ENCODE assay signal across 18 cellular contexts in the genomic region with DNA sequence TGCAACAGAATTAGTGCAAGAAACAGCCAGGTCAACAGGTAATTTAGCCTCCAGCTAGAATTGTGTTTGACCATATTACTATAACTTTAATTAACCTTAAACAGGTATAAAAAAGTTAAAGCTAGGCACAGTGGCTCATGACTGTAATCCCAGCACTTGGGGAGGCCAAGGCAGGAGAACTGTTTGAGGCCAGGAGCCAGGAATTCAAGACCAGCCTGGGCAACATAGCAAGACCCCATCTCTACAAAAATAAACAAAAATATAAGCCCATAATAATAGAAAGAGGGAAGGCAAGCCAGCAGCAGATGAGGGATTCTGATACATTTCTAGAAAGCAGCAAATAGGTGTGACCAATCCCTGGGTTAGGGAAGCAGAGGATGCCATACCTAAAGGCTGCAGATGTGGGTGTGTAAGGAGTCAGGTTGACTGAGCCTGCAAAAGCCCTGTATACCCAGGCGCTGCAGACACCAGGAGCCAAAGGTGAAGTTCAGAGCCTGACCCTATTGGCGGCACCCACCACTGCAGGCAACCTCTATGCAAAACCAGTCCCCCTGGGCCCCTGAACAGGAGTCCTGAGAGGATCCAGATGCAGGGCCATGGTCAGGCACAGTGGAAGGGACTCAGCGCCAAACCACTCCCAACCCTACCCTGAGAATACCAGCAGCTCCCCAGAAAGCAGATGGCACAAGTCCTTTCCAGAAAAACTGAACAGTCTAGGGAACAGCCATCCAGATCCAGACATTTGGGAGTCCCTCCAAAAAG. TPM values are rescaled to one million over a fixed set of nuclear protein-coding genes. Genes with fewer than 3 reads are reported as not detected.
DNase-seq lines count a peak whose midpoint lies in the region; ATAC-seq and TF ChIP-seq lines count a peak whose summit lies in the region.
"Had no signal": no experiment of that assay in that cellular context is flagged by ENCODE, and none has a peak within 500 bp of the region (broad histone marks: within the 10 kb centered on the region; RNA-seq: fewer than 3 reads in every experiment).

No MANE protein-coding gene starts in this region.

- CTCF ChIA-PET in RWPE1 (lab: Yijun Ruan, JAX) = interaction anchor here (0.6 kb wide), 2 partner anchors 11 to 364 kb away, joined by 3 to 5 read pairs; no protein-coding TSS in a partner anchor
- CTCF ChIA-PET in PC-9 (lab: Charles Lee) = no interaction called here

- H3K27me3 ChIP-seq in OCI-LY1 (ENCODE audit: insufficient read depth, low read length) (no peaks in the 10 kb centered on the region), PC-9 (ENCODE audit: insufficient read depth, low read depth) (no peaks in the 10 kb centered on the region)
- H3K27me3 ChIP-seq: BE2C had no signal

- no peaks in the 10 kb centered on the region for H3F3A ChIP-seq in OCI-LY1 (ENCODE audit: insufficient read depth, low read length)
- no peaks in the 10 kb centered on the region for H3F3A ChIP-seq in PC-9 (ENCODE audit: insufficient read depth, low read depth)

- ATAC-seq in Right ventricle myocardium inferior = peak; percentile 19
- no peak for ATAC-seq in Right ventricle myocardium superior (ENCODE audit: poor library complexity)
- ATAC-seq: SK-N-SH treated with all-trans-retinoic acid at 6 μM for 48 hours had no signal

- H3K79me2 ChIP-seq in OCI-LY1 (ENCODE audit: insufficient read depth, low read length) (no peaks in the 10 kb centered on the region), PC-9 (ENCODE audit: low read depth) (no peaks in the 10 kb centered on the region)

- DNase-seq in Right ventricle myocardium inferior (ENCODE audit: missing footprints) (no peak), Right ventricle myocardium superior (no peak), cerebellar cortex (ENCODE audit: low spot score) (peak; percentile 21), RWPE1 (ENCODE audit: low spot score) (no peak), PC-9 (no peak), 8988T (no peak)
- DNase-seq: BE2C, DMS79, GM23248, MV-4-11, NCI-H1105 treated with DMSO at 0.1 percent for 48 hours, NCI-H2081, NCI-H2171, SIG-M5 had no signal

- H3K36me3 ChIP-seq in OCI-LY1 (ENCODE audit: insufficient read depth, low read length) = peaks cover 97% of the 10 kb centered on the region
- H3K36me3 ChIP-seq in PC-9 (ENCODE audit: low read depth) = no peaks in the 10 kb centered on the region; the same call in 1 of the 2 replicates

- TF ChIP-seq CTCF in OCI-LY1 (IDR thresholded peaks at IDR 0.05; ENCODE audit: low read length) (no peak), RWPE1 (conservative IDR thresholded peaks at IDR 0.05; ENCODE audit: low read depth) (no peak), PC-9 (conservative IDR thresholded peaks at IDR 0.05) (no peak)

- H3K9me3 ChIP-seq in OCI-LY1 (ENCODE audit: low read length) (no peaks in the 10 kb centered on the region), PC-9 (ENCODE audit: insufficient read depth, low read depth) (no peaks in the 10 kb centered on the region)
- H3K9me3 ChIP-seq: BE2C, HAP-1 had no signal

- peaks cover 32% of the 10 kb centered on the region for H3K4me1 ChIP-seq in OCI-LY1 (ENCODE audit: insufficient read depth, low read length, severe bottlenecking)
- no peaks in the 10 kb centered on the region for H3K4me1 ChIP-seq in PC-9 (replicated peaks; ENCODE audit: insufficient read depth)
- H3K4me1 ChIP-seq: HAP-1 had no signal

- H3K4me2 ChIP-seq in OCI-LY1 (ENCODE audit: low read length) (no peak overlapping the region), PC-9 (no peak overlapping the region)
- H3K4me2 ChIP-seq: KMS-11 had no signal

- BruUV-seq in PC-9 (replicated peaks; lab: Mats Ljungman, UMichigan) = no TSS peak

- H3K27ac ChIP-seq in OCI-LY1 (ENCODE audit: low read depth, low read length, poor library complexity, severe bottlenecking) (peak overlapping the region; percentile 15), RWPE1 (no peak overlapping the region), PC-9 (no peak overlapping the region)
- H3K27ac ChIP-seq: GM23248, KMS-11 had no signal

- H4K20me1 ChIP-seq in OCI-LY1 (ENCODE audit: insufficient read depth, low read length) (no peaks in the 10 kb centered on the region), PC-9 (ENCODE audit: insufficient read depth) (no peaks in the 10 kb centered on the region)

- H3K9me2 ChIP-seq in OCI-LY1 (ENCODE audit: low read depth, low read length) = no peaks in the 10 kb centered on the region
- no peaks in the 10 kb centered on the region for H3K9me2 ChIP-seq in PC-9 (ENCODE audit: insufficient read depth)

- H3K9ac ChIP-seq in OCI-LY1 (ENCODE audit: low read length) = no peak overlapping the region
- H3K9ac ChIP-seq: GM23248, KMS-11 had no signal

- H2AFZ ChIP-seq in OCI-LY1 (ENCODE audit: low read length) (no peak overlapping the region), PC-9 (no peak overlapping the region)
- H2AFZ ChIP-seq: GM23248 had no signal

- H3K4me3 ChIP-seq in OCI-LY1 (ENCODE audit: low read depth, low read length, poor library complexity, severe bottlenecking) (no peak overlapping the region), PC-9 (no peak overlapping the region)
- H3K4me3 ChIP-seq: GM23248, HAP-1 had no signal

- POLR2A ChIA-PET in RWPE1 (lab: Yijun Ruan, JAX; ENCODE audit: low non-redundant PET) = no interaction called here
- POLR2A ChIA-PET in PC-9 (lab: Charles Lee; ENCODE audit: unreplicated experiment) = no interaction called here

- intact Hi-C loops in Right ventricle myocardium inferior (cut with DNase I) = no loop called here
- intact Hi-C loops in Right ventricle myocardium superior (cut with DNase I) = no loop called here
- intact Hi-C loops in PC-9 (cut with micrococcal nuclease; ENCODE audit: unreplicated experiment) = no loop called here

RNA-seq across cellular contexts. Expression of a gene that starts 19.3 kb away (rescaled TPM):
- 61.0 TPM for total RNA-seq in Right ventricle myocardium inferior
- 57.9 TPM for total RNA-seq in Right ventricle myocardium superior
- 69.0 and 92.3 TPM in 2 replicates for total RNA-seq in PC-9 (2021)

RNA-seq across cellular contexts. Expression of a gene that starts 37.5 kb away (rescaled TPM):
- 56.9 TPM for total RNA-seq in Right ventricle myocardium inferior
- total RNA-seq in Right ventricle myocardium superior = 57.0 TPM
- 57.8 and 69.6 TPM in 2 replicates for total RNA-seq in PC-9 (2021)

RNA-seq across cellular contexts. Expression of a gene that starts 38.3 kb away (rescaled TPM):
- 18.6 TPM for total RNA-seq in Right ventricle myocardium inferior
- 19.2 TPM for total RNA-seq in Right ventricle myocardium superior
- 13.8 and 17.3 TPM in 2 replicates for total RNA-seq in PC-9 (2021)
